ENCODE assay signal across 9 cellular contexts in the genomic region with DNA sequence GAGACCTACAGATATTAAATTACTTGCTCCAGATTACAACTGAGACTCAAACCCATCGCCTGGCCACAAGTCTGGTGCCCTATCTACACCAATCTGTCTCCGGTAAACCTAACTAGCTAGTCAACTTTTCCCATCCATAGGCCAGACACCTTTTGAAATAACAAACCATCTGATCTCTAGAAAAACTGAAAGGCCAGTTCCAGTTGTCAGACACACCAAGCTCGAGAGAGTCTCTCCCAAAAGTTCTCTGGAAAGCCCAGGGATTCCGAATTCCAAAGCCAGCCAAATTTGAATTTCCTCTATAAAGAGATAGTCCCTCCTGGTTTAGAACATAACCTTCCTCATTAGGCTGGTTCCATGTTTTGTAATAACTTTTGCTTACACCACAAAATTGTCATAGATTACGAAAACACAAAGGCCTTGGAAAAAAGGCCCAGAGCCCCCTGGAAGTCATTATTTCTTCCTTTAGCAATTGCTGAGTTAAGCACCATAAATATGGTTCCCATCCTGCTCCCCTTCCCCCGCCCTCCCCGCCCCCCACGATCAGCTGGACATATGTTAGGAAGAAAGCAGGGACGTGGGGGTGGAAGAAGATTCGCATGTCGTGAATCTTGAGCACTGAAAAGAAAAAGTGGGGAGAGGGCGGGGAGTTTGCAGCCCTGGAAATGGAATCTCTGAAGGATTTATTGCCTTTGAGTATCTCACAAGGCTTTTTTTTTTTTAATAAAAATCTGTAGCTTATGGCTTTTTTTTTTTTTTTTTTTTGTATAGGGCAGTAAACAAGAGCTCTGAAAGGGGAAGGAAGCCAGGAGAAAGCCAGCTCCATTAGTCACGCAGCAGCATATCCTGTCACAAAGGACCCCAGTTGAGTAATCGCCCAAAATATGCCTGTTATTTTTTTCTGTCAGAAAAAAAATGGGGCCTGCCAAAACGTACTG.
DNase-seq lines count a peak whose midpoint lies in the region; ATAC-seq and TF ChIP-seq lines count a peak whose summit lies in the region.
"Had no signal": no experiment of that assay in that cellular context is flagged by ENCODE, and none has a peak within 500 bp of the region (broad histone marks: within the 10 kb centered on the region; RNA-seq: fewer than 3 reads in every experiment).

No MANE protein-coding gene starts in this region.

- no peak for TF ChIP-seq EP300 in suprapubic skin (IDR thresholded peaks at IDR 0.05)

- no peak overlapping the region for H3K4me3 Mint-ChIP-seq in progenitor cell of endocrine pancreas (ENCODE audit: low read depth)

- no peaks in the 10 kb centered on the region for H3K27me3 Mint-ChIP-seq in progenitor cell of endocrine pancreas

- H3K4me3 ChIP-seq in lower lobe of right lung = no peak overlapping the region
- H3K4me3 ChIP-seq in suprapubic skin = no peak overlapping the region

- peaks cover 29% of the 10 kb centered on the region for H3K4me1 Mint-ChIP-seq in progenitor cell of endocrine pancreas (ENCODE audit: low read depth)

- no peaks in the 10 kb centered on the region for H3K27me3 ChIP-seq in lower lobe of right lung (ENCODE audit: low read depth)
- H3K27me3 ChIP-seq in suprapubic skin = no peaks in the 10 kb centered on the region

- TF ChIP-seq POLR2A in suprapubic skin (IDR thresholded peaks at IDR 0.05) = no peak

- WGBS in suprapubic skin = 29% methylated on average over 15 of the region's 15 CpGs

- TF ChIP-seq CTCF in lower lobe of right lung (IDR thresholded peaks at IDR 0.05) (no peak), suprapubic skin (IDR thresholded peaks at IDR 0.05) (no peak), progenitor cell of endocrine pancreas (IDR thresholded peaks at IDR 0.05; ENCODE audit: unreplicated experiment) (no peak)

- peak overlapping the region; percentile 80 for H3K27ac ChIP-seq in lower lobe of right lung
- H3K27ac ChIP-seq in suprapubic skin = peak overlapping the region; percentile 88
- H3K27ac ChIP-seq: 22Rv1 had no signal

- ATAC-seq in lower lobe of right lung (peak; percentile 67 to 81), GM18867 (IDR thresholded peaks at IDR 0.05; ENCODE audit: unreplicated experiment) (no peak)

- H3K36me3 ChIP-seq in lower lobe of right lung = no peaks in the 10 kb centered on the region
- H3K36me3 ChIP-seq in suprapubic skin = no peaks in the 10 kb centered on the region

- peaks cover 55% of the 10 kb centered on the region for H3K4me1 ChIP-seq in lower lobe of right lung
- peaks cover 66% of the 10 kb centered on the region for H3K4me1 ChIP-seq in suprapubic skin

- intact Hi-C loops in lower lobe of right lung (cut with DNase I) = no loop called here

- H3K9me3 ChIP-seq in lower lobe of right lung (no peaks in the 10 kb centered on the region), suprapubic skin (no peaks in the 10 kb centered on the region)

- peaks cover 5% of the 10 kb centered on the region for H3K9me3 Mint-ChIP-seq in progenitor cell of endocrine pancreas (ENCODE audit: low read depth)

- DNase-seq in NCI-H2171 treated with DMSO at 0.1 percent for 48 hours (lab: John Stamatoyannopoulos, UW) = peak; percentile 34
- no peak for DNase-seq in NCI-H2171 (lab: John Stamatoyannopoulos, UW)
- peak; percentile 94 for DNase-seq in SW480 (ENCODE audit: low spot score)
- peak; percentile 12 for DNase-seq in central memory CD4-positive, alpha-beta T cell
- no peak for DNase-seq in lower lobe of right lung
- peak in 1 of 2 donors; percentile 45 for DNase-seq in suprapubic skin (ENCODE audit: low spot score in 2 of 2)
- no peak for DNase-seq in progenitor cell of endocrine pancreas (ENCODE audit: low spot score, unreplicated experiment)

- H3K27ac Mint-ChIP-seq in progenitor cell of endocrine pancreas = no peak overlapping the region

- no peaks in the 10 kb centered on the region for H3K36me3 Mint-ChIP-seq in progenitor cell of endocrine pancreas (ENCODE audit: insufficient read depth)

Comparison
In these comparisons a context has a peak if more than half of its experiments do, and no peak if none do; other contexts are left out.
1. DNase-seq: peak in NCI-H2171 treated with DMSO at 0.1 percent for 48 hours (single experiment), SW480 (single experiment) and central memory CD4-positive, alpha-beta T cell (single experiment); none in NCI-H2171 (single experiment), lower lobe of right lung (single experiment) and progenitor cell of endocrine pancreas (single experiment).